In the genomic region with DNA sequence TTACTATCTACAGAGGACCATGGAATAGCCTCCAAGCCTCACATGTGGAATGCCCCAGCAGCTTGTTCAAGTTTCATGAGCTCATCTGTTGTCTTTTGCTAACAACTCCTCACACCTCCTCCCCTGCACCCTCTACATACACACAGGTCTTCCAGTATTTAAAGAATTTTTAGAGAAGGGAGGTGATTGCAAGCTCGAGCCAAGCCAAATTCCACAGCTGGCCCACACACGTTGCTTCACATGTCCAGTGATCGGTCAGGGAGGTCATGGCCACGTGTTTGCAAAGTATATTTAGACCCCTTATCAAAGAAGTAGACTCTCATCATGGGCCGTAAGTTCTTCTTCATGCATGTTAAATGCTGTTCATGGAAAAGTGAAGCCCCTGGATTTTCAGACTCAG, we compare ENCODE assay signal across 25 cellular contexts.
"Had no signal": no experiment of that assay in that cellular context is flagged by ENCODE, and none has a peak within 500 bp of the region (broad histone marks: within the 10 kb centered on the region; RNA-seq: fewer than 3 reads in every experiment).

No MANE protein-coding gene starts in this region.

- H3K27me3 ChIP-seq: colonic mucosa, esophagus muscularis mucosa, gastrocnemius medialis, neutrophil, right lobe of liver, spleen, upper lobe of left lung, uterus had no signal

- H3K27me3 Mint-ChIP-seq: stimulated activated naive CD8-positive, alpha-beta T cell treated with anti-CD3 and anti-CD28 coated beads, Interleukin-15, amount 100 ng/mL, for 72 hours had no signal

- H3K9me3 ChIP-seq: colonic mucosa, gastrocnemius medialis, neutrophil, psoas muscle, right lobe of liver, upper lobe of left lung, uterus had no signal

- DNase-seq: cerebellar nuclear complex; colonic mucosa; effector CD4-positive, alpha-beta T cell; gastrocnemius medialis; glutamatergic neuron; immature natural killer cell; left cardiac atrium; left ventricle myocardium superior; mesenchymal stem cell; naive thymus-derived CD4-positive, alpha-beta T cell; psoas muscle; retina; right lobe of liver; spleen; stimulated activated CD4-positive, alpha-beta T cell treated with anti-CD3 and anti-CD28 coated beads, Interleukin-15, amount 100 ng/mL, for 24 hours; stimulated activated CD4-positive, alpha-beta T cell treated with anti-CD3 and anti-CD28 coated beads, Interleukin-1b, Interleukin-23, amount 100 ng/mL, for 48 hours; stimulated activated CD4-positive, alpha-beta T cell treated with anti-CD3 and anti-CD28 coated beads, Interleukin-4, amount 100 ng/mL, for 24 hours; stimulated activated naive B cell treated with anti-CD40 and anti-IgM and Interleukin-4, amounts not matched to agents 10 μg/mL and 1 μg/mL and 100 μg/mL, for 72 hours; stimulated activated naive CD8-positive, alpha-beta T cell treated with anti-CD3 and anti-CD28 coated beads, Interleukin-15, amount 100 ng/mL, for 72 hours; upper lobe of left lung; uterus had no signal

- H3K4me3 Mint-ChIP-seq: immature natural killer cell; naive thymus-derived CD4-positive, alpha-beta T cell; stimulated activated naive B cell treated with anti-CD40 and anti-IgM and Interleukin-4, amounts not matched to agents 10 μg/mL and 1 μg/mL and 100 μg/mL, for 72 hours; stimulated activated naive CD8-positive, alpha-beta T cell treated with anti-CD3 and anti-CD28 coated beads, Interleukin-15, amount 100 ng/mL, for 72 hours had no signal

- H3K36me3 Mint-ChIP-seq: immature natural killer cell; naive thymus-derived CD4-positive, alpha-beta T cell; stimulated activated naive B cell treated with anti-CD40 and anti-IgM and Interleukin-4, amounts not matched to agents 10 μg/mL and 1 μg/mL and 100 μg/mL, for 72 hours had no signal

- H3K27ac Mint-ChIP-seq: immature natural killer cell; naive thymus-derived CD4-positive, alpha-beta T cell; stimulated activated naive B cell treated with anti-CD40 and anti-IgM and Interleukin-4, amounts not matched to agents 10 μg/mL and 1 μg/mL and 100 μg/mL, for 72 hours; stimulated activated naive CD8-positive, alpha-beta T cell treated with anti-CD3 and anti-CD28 coated beads, Interleukin-15, amount 100 ng/mL, for 72 hours had no signal

- ATAC-seq: gastrocnemius medialis; left ventricle myocardium superior; naive thymus-derived CD4-positive, alpha-beta T cell; psoas muscle; right lobe of liver; stimulated activated naive B cell treated with anti-CD40 and anti-IgM and Interleukin-4, amounts not matched to agents 10 μg/mL and 1 μg/mL and 100 μg/mL, for 72 hours; stimulated activated naive CD8-positive, alpha-beta T cell treated with anti-CD3 and anti-CD28 coated beads, Interleukin-15, amount 100 ng/mL, for 72 hours had no signal

- H3K4me3 ChIP-seq: colonic mucosa, esophagus muscularis mucosa, gastrocnemius medialis, lung, psoas muscle, right lobe of liver, spleen, upper lobe of left lung, uterus had no signal

- H3K9me3 Mint-ChIP-seq: stimulated activated naive CD8-positive, alpha-beta T cell treated with anti-CD3 and anti-CD28 coated beads, Interleukin-15, amount 100 ng/mL, for 72 hours had no signal

- H3K36me3 ChIP-seq: colonic mucosa, esophagus muscularis mucosa, gastrocnemius medialis, neutrophil, right lobe of liver, spleen, upper lobe of left lung, uterus had no signal

- H3K4me1 Mint-ChIP-seq: immature natural killer cell; naive thymus-derived CD4-positive, alpha-beta T cell; stimulated activated naive B cell treated with anti-CD40 and anti-IgM and Interleukin-4, amounts not matched to agents 10 μg/mL and 1 μg/mL and 100 μg/mL, for 72 hours; stimulated activated naive CD8-positive, alpha-beta T cell treated with anti-CD3 and anti-CD28 coated beads, Interleukin-15, amount 100 ng/mL, for 72 hours had no signal

- H3K27ac ChIP-seq: colonic mucosa, epithelial cell of prostate, esophagus muscularis mucosa, gastrocnemius medialis, neutrophil, psoas muscle, right lobe of liver, spleen, upper lobe of left lung, uterus had no signal

- H3K4me1 ChIP-seq: colonic mucosa, esophagus muscularis mucosa, gastrocnemius medialis, psoas muscle, right lobe of liver, spleen, upper lobe of left lung, uterus had no signal
